Comparison of ENCODE assay signal across 8 cellular contexts in the genomic region with DNA sequence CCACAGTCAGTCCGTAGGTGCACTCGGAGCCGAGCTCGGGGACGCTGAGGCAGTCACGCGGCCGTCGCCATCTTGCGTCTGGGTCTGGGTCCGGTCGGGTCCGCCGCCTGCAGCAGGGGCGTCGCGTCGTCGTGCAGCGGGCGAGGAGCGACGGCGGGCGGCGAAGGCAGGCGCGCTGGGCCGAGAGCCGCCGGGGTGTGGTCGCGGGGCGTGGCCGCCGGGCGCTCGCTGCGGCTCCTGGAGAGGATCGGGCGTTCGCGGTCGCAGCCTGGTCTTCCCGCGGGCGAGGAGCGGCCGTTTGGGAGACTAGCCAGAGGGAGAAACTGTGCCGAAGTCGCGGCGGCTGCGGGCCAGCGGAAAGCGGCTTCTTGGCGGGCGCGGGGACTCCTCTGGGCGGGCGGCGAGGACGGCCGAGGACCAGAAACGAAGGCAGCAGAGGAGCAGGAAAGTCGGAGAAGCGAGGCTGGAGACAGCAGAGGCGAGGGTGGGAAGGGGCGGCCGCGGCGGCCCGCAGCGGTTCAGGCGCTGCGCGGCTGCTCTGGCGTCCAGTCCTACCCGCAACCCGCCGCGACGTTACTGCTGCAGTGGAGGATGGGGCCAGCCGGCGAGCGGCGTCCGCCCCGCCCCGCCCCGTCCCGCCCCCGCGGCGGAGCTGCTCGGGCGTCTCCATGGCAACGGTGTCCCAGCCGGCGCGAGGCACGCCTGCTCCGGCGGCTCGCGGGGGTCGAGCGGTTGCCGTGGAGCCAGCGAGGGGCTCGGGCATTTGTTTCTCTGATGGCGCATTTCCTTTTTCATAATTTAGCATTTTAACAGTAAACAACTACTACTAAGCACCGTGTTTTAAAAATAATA. TPM values are rescaled to one million over a fixed set of nuclear protein-coding genes. Genes with fewer than 3 reads are reported as not detected.
DNase-seq lines count a peak whose midpoint lies in the region; ATAC-seq, FAIRE-seq and TF ChIP-seq lines count a peak whose summit lies in the region.

Gene PNMA1, minus strand, starts transcription at position 581 of the 852 bp plus-strand sequence. CDS start 745 bp downstream, outside the sequence.

- H3K36me3 Mint-ChIP-seq in activated CD4-positive, alpha-beta T cell treated with anti-CD3 and anti-CD28 coated beads, Interleukin-2, amount 10 ng/mL, durations not matched to agents 24 days and 14 days (ENCODE audit: low read depth): peaks cover 35% of the 10 kb centered on the region

- H3K4me3 ChIP-seq in colonic mucosa: peak within 1 kb of the TSS; percentile 87

- DNase-seq in AG20443 (ENCODE audit: low spot score) (peak; percentile 98), GM19239 (ENCODE audit: insufficient read length, low spot score) (peak; percentile 97), NCI-H524 (lab: John Stamatoyannopoulos, UW) (peak; percentile 90 to 95), colonic mucosa (peak; percentile 87), left colon (peak; percentile 86 to 88)
- peak; percentile 96 for DNase-seq in activated CD4-positive, alpha-beta T cell treated with anti-CD3 and anti-CD28 coated beads, Interleukin-2, amount 10 ng/mL, durations not matched to agents 24 days and 14 days
- DNase-seq in stimulated activated CD4-positive, alpha-beta T cell treated with anti-CD3 and anti-CD28 coated beads, Interleukin-1b, Interleukin-23, amount 100 ng/mL, for 4 hours (ENCODE audit: low read depth in 2 of 2): peak; percentile 77 to 82

- H3K36me3 ChIP-seq in colonic mucosa: peaks cover 4% of the 10 kb centered on the region

- peak within 1 kb of the TSS; percentile 92 for H3K4me3 Mint-ChIP-seq in activated CD4-positive, alpha-beta T cell treated with anti-CD3 and anti-CD28 coated beads, Interleukin-2, amount 10 ng/mL, durations not matched to agents 24 days and 14 days

- peak within 1 kb of the TSS; percentile 96 for H3K27ac ChIP-seq in colonic mucosa

- H3K9ac ChIP-seq in colonic mucosa (ENCODE audit: low read depth in 2 of 2, low read length in 2 of 2): peak within 1 kb of the TSS; percentile 37 to 80

- H3K9me3 ChIP-seq in colonic mucosa: no peaks in the 10 kb centered on the region

- intact Hi-C loops in activated CD4-positive, alpha-beta T cell treated with anti-CD3 and anti-CD28 coated beads, Interleukin-2, amount 10 ng/mL, durations not matched to agents 24 days and 14 days (cut with micrococcal nuclease): loop anchor here (1.0 to 10.0 kb wide), 5 partner anchors 46 to 303 kb away; partner anchors contain the start of genes BBOF1, DNAL1, ENTPD5 and RIOX1
- intact Hi-C loops in colonic mucosa (cut with DNase I): loop anchor here (10.0 kb wide), 1 partner anchor 69 kb away; the partner anchor contains the start of gene DNAL1
- intact Hi-C loops in left colon (cut with DNase I, micrococcal nuclease): no loop called here

- H3K27ac Mint-ChIP-seq in activated CD4-positive, alpha-beta T cell treated with anti-CD3 and anti-CD28 coated beads, Interleukin-2, amount 10 ng/mL, durations not matched to agents 24 days and 14 days: peak within 1 kb of the TSS; percentile 93

- no peaks in the 10 kb centered on the region for H3K27me3 Mint-ChIP-seq in activated CD4-positive, alpha-beta T cell treated with anti-CD3 and anti-CD28 coated beads, Interleukin-2, amount 10 ng/mL, durations not matched to agents 24 days and 14 days

- peak; percentile 64 for ATAC-seq in HG03442 (IDR thresholded peaks at IDR 0.05; ENCODE audit: unreplicated experiment)
- ATAC-seq in left colon: peak; percentile 88

- no peaks in the 10 kb centered on the region for H3K4me1 ChIP-seq in colonic mucosa

- peaks cover 27% of the 10 kb centered on the region for H3K4me1 Mint-ChIP-seq in activated CD4-positive, alpha-beta T cell treated with anti-CD3 and anti-CD28 coated beads, Interleukin-2, amount 10 ng/mL, durations not matched to agents 24 days and 14 days

- peak; percentile 81 for FAIRE-seq in GM19239 (lab: Jason Lieb, UNC)

- TF ChIP-seq CTCF in colonic mucosa (IDR thresholded peaks at IDR 0.05): no peak

- H3K27me3 ChIP-seq in colonic mucosa: no peaks in the 10 kb centered on the region

- no peaks in the 10 kb centered on the region for H3K9me3 Mint-ChIP-seq in activated CD4-positive, alpha-beta T cell treated with anti-CD3 and anti-CD28 coated beads, Interleukin-2, amount 10 ng/mL, durations not matched to agents 24 days and 14 days

RNA-seq across cellular contexts. Expression of gene PNMA1, which starts in this region (rescaled TPM):
- 29.7 and 30.4 TPM in 2 replicates for total RNA-seq in activated CD4-positive, alpha-beta T cell treated with anti-CD3 and anti-CD28 coated beads, Interleukin-2, amount 10 ng/mL, durations not matched to agents 24 days and 14 days
- total RNA-seq in colonic mucosa: 10 to 100 TPM; 13.4 to 28.3 TPM
- 10 to 100 TPM; 15.3 to 47.1 TPM for total RNA-seq in left colon

Comparison
In these comparisons a context has a peak if more than half of its experiments do, and no peak if none do; other contexts are left out.
1. Peak in every context shown above with its lines: DNase-seq, ATAC-seq, H3K4me3 ChIP-seq and H3K27ac ChIP-seq.
2. intact Hi-C loops: an anchor here in activated CD4-positive, alpha-beta T cell treated with anti-CD3 and anti-CD28 coated beads, Interleukin-2, amount 10 ng/mL, durations not matched to agents 24 days and 14 days (1.0 to 10.0 kb wide) and colonic mucosa (10.0 kb wide); none called in left colon.